Comparison of ENCODE assay signal across 24 cellular contexts in genomic region chr1:233689748-233690254, GRCh38.
"Had no signal": no experiment of that assay in that cellular context is flagged by ENCODE, and none has a peak within 500 bp of the region (broad histone marks: within the 10 kb centered on the region; RNA-seq: fewer than 3 reads in every experiment).

No MANE protein-coding gene starts in this region.

- H3K4me3 Mint-ChIP-seq: activated CD4-positive, alpha-beta T cell treated with anti-CD3 and anti-CD28 coated beads, Interleukin-2, amount 10 ng/mL, durations not matched to agents 7 days and 5 days; activated CD8-positive, alpha-beta memory T cell treated with anti-CD3 and anti-CD28 coated beads, Interleukin-2, amount 10 ng/mL, durations not matched to agents 7 days and 5 days; activated CD8-positive, alpha-beta T cell treated with anti-CD3 and anti-CD28 coated beads for 36 hours; activated T-helper 1 cell treated with anti-CD3 and anti-CD28 coated beads, Interleukin-12 subunit alpha, Interleukin-12 subunit beta, Interleukin-2, Interleukin-4 antibody, amounts not matched to agents 30 ng/mL and 10 ng/mL and 1 ng/mL, durations not matched to agents 14 hours and 24 hours and 36 hours; brain; naive thymus-derived CD8-positive, alpha-beta T cell; neural progenitor cell; T-cell; T-helper 2 cell treated with Interferon-gamma antibody and Interleukin-4, amounts not matched to agents 5 μg/mL and 100 μg/mL, for 36 hours had no signal

- H3K27me3 Mint-ChIP-seq: activated CD4-positive, alpha-beta T cell treated with anti-CD3 and anti-CD28 coated beads, Interleukin-2, amount 10 ng/mL, durations not matched to agents 7 days and 5 days; activated CD8-positive, alpha-beta memory T cell treated with anti-CD3 and anti-CD28 coated beads, Interleukin-2, amount 10 ng/mL, durations not matched to agents 7 days and 5 days; brain had no signal

- H3K27me3 ChIP-seq: heart left ventricle, neural progenitor cell, thyroid gland, uterus had no signal

- H3K4me1 Mint-ChIP-seq: activated CD4-positive, alpha-beta T cell treated with anti-CD3 and anti-CD28 coated beads, Interleukin-2, amount 10 ng/mL, durations not matched to agents 7 days and 5 days; activated CD8-positive, alpha-beta memory T cell treated with anti-CD3 and anti-CD28 coated beads, Interleukin-2, amount 10 ng/mL, durations not matched to agents 7 days and 5 days; naive thymus-derived CD8-positive, alpha-beta T cell; neural progenitor cell; T-cell had no signal

- H3K4me2 ChIP-seq: neural progenitor cell had no signal

- H3K9ac ChIP-seq: neural progenitor cell had no signal

- DNase-seq: activated CD4-positive, alpha-beta T cell treated with anti-CD3 and anti-CD28 coated beads, Interleukin-2, amount 10 ng/mL, durations not matched to agents 7 days and 5 days; activated CD4-positive, CD25-positive, alpha-beta regulatory T cell treated with anti-CD3 and anti-CD28 coated beads, Interleukin-2, amount 50 U/mL, for 72 hours; activated CD8-positive, alpha-beta memory T cell treated with anti-CD3 and anti-CD28 coated beads, Interleukin-2, amount 10 ng/mL, durations not matched to agents 7 days and 5 days; activated CD8-positive, alpha-beta T cell treated with anti-CD3 and anti-CD28 coated beads for 36 hours; activated gamma-delta T cell; activated naive CD4-positive, alpha-beta T cell treated with anti-CD3 and anti-CD28 coated beads, Interleukin-2, amount 50 U/mL, for 16 hours; aorta; dermis blood vessel endothelial cell; effector CD8-positive, alpha-beta T cell; heart left ventricle; left colon; naive thymus-derived CD8-positive, alpha-beta T cell; retina; stimulated activated CD4-positive, alpha-beta T cell treated with anti-CD3 and anti-CD28 coated beads, Interleukin-4, amount 100 ng/mL, for 24 hours; stimulated activated naive CD8-positive, alpha-beta T cell treated with anti-CD3 and anti-CD28 coated beads, Interleukin-15, Interleukin-2, amounts not matched to agents 100 U/mL and 50 U/mL, for 24 hours; T-cell; thyroid gland; uterus had no signal

- H3K27ac Mint-ChIP-seq: activated CD4-positive, alpha-beta T cell treated with anti-CD3 and anti-CD28 coated beads, Interleukin-2, amount 10 ng/mL, durations not matched to agents 7 days and 5 days; activated CD8-positive, alpha-beta memory T cell treated with anti-CD3 and anti-CD28 coated beads, Interleukin-2, amount 10 ng/mL, durations not matched to agents 7 days and 5 days; activated CD8-positive, alpha-beta T cell treated with anti-CD3 and anti-CD28 coated beads for 36 hours; activated T-helper 1 cell treated with anti-CD3 and anti-CD28 coated beads, Interleukin-12 subunit alpha, Interleukin-12 subunit beta, Interleukin-2, Interleukin-4 antibody, amounts not matched to agents 30 ng/mL and 10 ng/mL and 1 ng/mL, durations not matched to agents 14 hours and 24 hours and 36 hours; brain; naive thymus-derived CD8-positive, alpha-beta T cell; neural progenitor cell; progenitor cell of endocrine pancreas; T-cell; T-helper 2 cell treated with Interferon-gamma antibody and Interleukin-4, amounts not matched to agents 5 μg/mL and 100 μg/mL, for 36 hours had no signal

- H2AFZ ChIP-seq: neural progenitor cell had no signal

- ATAC-seq: activated CD8-positive, alpha-beta memory T cell treated with anti-CD3 and anti-CD28 coated beads, Interleukin-2, amount 10 ng/mL, durations not matched to agents 7 days and 5 days; activated CD8-positive, alpha-beta T cell treated with anti-CD3 and anti-CD28 coated beads for 36 hours; left colon; naive thymus-derived CD8-positive, alpha-beta T cell; stimulated activated naive CD8-positive, alpha-beta T cell treated with anti-CD3 and anti-CD28 coated beads, Interleukin-15, Interleukin-2, amounts not matched to agents 100 U/mL and 50 U/mL, for 24 hours; T-cell had no signal

- H3K36me3 Mint-ChIP-seq: activated CD8-positive, alpha-beta memory T cell treated with anti-CD3 and anti-CD28 coated beads, Interleukin-2, amount 10 ng/mL, durations not matched to agents 7 days and 5 days; brain; naive thymus-derived CD8-positive, alpha-beta T cell; neural progenitor cell; T-cell had no signal

- H3K9me3 Mint-ChIP-seq: activated CD4-positive, alpha-beta T cell treated with anti-CD3 and anti-CD28 coated beads, Interleukin-2, amount 10 ng/mL, durations not matched to agents 7 days and 5 days; activated CD8-positive, alpha-beta T cell treated with anti-CD3 and anti-CD28 coated beads for 36 hours; activated T-helper 1 cell treated with anti-CD3 and anti-CD28 coated beads, Interleukin-12 subunit alpha, Interleukin-12 subunit beta, Interleukin-2, Interleukin-4 antibody, amounts not matched to agents 30 ng/mL and 10 ng/mL and 1 ng/mL, durations not matched to agents 14 hours and 24 hours and 36 hours; brain; neural progenitor cell; T-cell; T-helper 2 cell treated with Interferon-gamma antibody and Interleukin-4, amounts not matched to agents 5 μg/mL and 100 μg/mL, for 36 hours had no signal

- H3K4me3 ChIP-seq: heart left ventricle, neural progenitor cell, thyroid gland, uterus had no signal

- H3K36me3 ChIP-seq: heart left ventricle, neural progenitor cell, thyroid gland, uterus had no signal

- H3K9me3 ChIP-seq: heart left ventricle, thyroid gland, uterus had no signal

- H3K4me1 ChIP-seq: neural progenitor cell, uterus had no signal

- H3K27ac ChIP-seq: neural progenitor cell, thyroid gland, VCaP had no signal
